Comparison of ENCODE assay signal across 7 cellular contexts in the genomic region with DNA sequence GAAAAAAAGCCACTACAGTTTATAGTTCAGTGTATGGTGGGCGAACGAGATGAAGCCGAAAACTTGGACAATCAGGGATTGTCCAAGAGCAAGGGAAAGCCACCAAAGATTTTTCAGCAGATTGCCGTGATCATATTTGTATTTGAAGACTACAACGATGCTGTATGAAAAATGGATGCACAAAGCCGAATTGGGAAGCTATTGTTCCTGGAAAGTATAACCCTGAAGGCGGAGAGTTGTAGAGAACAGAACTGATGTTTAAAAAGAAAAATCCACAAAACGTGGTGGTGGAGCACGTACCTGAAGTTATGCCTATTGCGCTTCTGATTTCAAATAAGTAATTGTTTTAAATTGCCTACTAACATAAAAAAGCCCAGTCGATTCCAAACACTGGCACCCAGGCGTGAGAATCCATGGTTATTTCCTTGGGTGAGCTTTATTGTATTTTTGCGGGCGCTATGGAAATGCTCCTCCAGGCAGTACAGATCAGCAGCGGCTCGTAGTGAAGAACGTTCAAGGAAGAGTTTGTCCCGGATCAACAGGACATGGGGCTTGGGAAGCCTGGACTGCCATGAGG. TPM values are rescaled to one million over a fixed set of nuclear protein-coding genes. Genes with fewer than 3 reads are reported as not detected.
DNase-seq lines count a peak whose midpoint lies in the region; ATAC-seq, FAIRE-seq and TF ChIP-seq lines count a peak whose summit lies in the region.

No MANE protein-coding gene starts in this region.

- H3K27me3 ChIP-seq in GM23338 (ENCODE audit: insufficient read depth): no peaks in the 10 kb centered on the region
- H3K27me3 ChIP-seq in NT2/D1 (ENCODE audit: insufficient read depth, insufficient read length): no peaks in the 10 kb centered on the region
- H3K27me3 ChIP-seq in small intestine (ENCODE audit: control insufficient read depth in 2 of 2, insufficient read depth in 2 of 2, low read length in 2 of 2): no peaks in the 10 kb centered on the region

- H3K9me3 ChIP-seq in NT2/D1 (ENCODE audit: insufficient read depth, low read length) (no peaks in the 10 kb centered on the region), small intestine (ENCODE audit: control insufficient read depth, low read depth) (no peaks in the 10 kb centered on the region)

- H3F3A ChIP-seq in GM23338 (replicated peaks; ENCODE audit: low read depth): no peaks in the 10 kb centered on the region

- peak overlapping the region; percentile 94 for H3K4me2 ChIP-seq in GM23338

- intact Hi-C loops in activated CD4-positive, alpha-beta T cell treated with anti-CD3 and anti-CD28 coated beads, Interleukin-2, amount 10 ng/mL, durations not matched to agents 24 days and 14 days (cut with micrococcal nuclease): loop anchor here (1.0 to 10.0 kb wide), 7 partner anchors 415 to 1907 kb away; partner anchors contain the start of genes AMACR, C5orf22, DROSHA and MTMR12

- peaks cover 19% of the 10 kb centered on the region; the same call in 2 of the 3 replicates for H3K4me1 Mint-ChIP-seq in GM23338
- peaks cover 22% of the 10 kb centered on the region for H3K4me1 Mint-ChIP-seq in activated CD4-positive, alpha-beta T cell treated with anti-CD3 and anti-CD28 coated beads, Interleukin-2, amount 10 ng/mL, durations not matched to agents 24 days and 14 days

- 2 to 7% (median 7%) methylated on average over 18 of the region's 18 CpGs for WGBS in small intestine, 3 donors

- no peak overlapping the region for H3K27ac Mint-ChIP-seq in GM23338
- no peak overlapping the region for H3K27ac Mint-ChIP-seq in activated CD4-positive, alpha-beta T cell treated with anti-CD3 and anti-CD28 coated beads, Interleukin-2, amount 10 ng/mL, durations not matched to agents 24 days and 14 days

- ATAC-seq in GM23338 (no peak), HG03175 (IDR thresholded peaks at IDR 0.05; ENCODE audit: unreplicated experiment) (no peak)

- DNase-seq in GM23338 (ENCODE audit: low spot score) (no peak), NT2/D1 (ENCODE audit: low read depth, low spot score) (no peak), fibroblast of pulmonary artery (ENCODE audit: low read depth) (no peak), small intestine (no peak), medulla oblongata (ENCODE audit: extremely low spot score) (no peak)
- DNase-seq in activated CD4-positive, alpha-beta T cell treated with anti-CD3 and anti-CD28 coated beads, Interleukin-2, amount 10 ng/mL, durations not matched to agents 24 days and 14 days: no peak

- no peak for FAIRE-seq in small intestine (lab: Jason Lieb, UNC)

- H3K27ac ChIP-seq in GM23338 (ENCODE audit: low read depth) (peak overlapping the region; percentile 95), small intestine (ENCODE audit: low read depth in 1 of 2, low read length in 1 of 2) (peak overlapping the region; percentile 79 to 97)

- H3K36me3 Mint-ChIP-seq in GM23338 (ENCODE audit: low read depth): peaks cover 36% of the 10 kb centered on the region
- H3K36me3 Mint-ChIP-seq in activated CD4-positive, alpha-beta T cell treated with anti-CD3 and anti-CD28 coated beads, Interleukin-2, amount 10 ng/mL, durations not matched to agents 24 days and 14 days (ENCODE audit: low read depth): peaks cover 13% of the 10 kb centered on the region

- H3K4me3 ChIP-seq in GM23338: peak overlapping the region; percentile 95
- peak overlapping the region; percentile 84 for H3K4me3 ChIP-seq in NT2/D1 (ENCODE audit: insufficient read length, low read depth)
- H3K4me3 ChIP-seq in fibroblast of pulmonary artery (replicated peaks; ENCODE audit: low read depth, low read length): peak overlapping the region; percentile 78
- peak overlapping the region; percentile 62 to 99 for H3K4me3 ChIP-seq in small intestine (ENCODE audit: low read depth in 1 of 2, low read length in 2 of 2)

- peak overlapping the region; percentile 91 for H3K9ac ChIP-seq in NT2/D1 (ENCODE audit: insufficient read length, low read depth)

- peaks cover 14% of the 10 kb centered on the region for H4K20me1 ChIP-seq in GM23338 (replicated peaks; ENCODE audit: insufficient read depth)

- H3K4me3 Mint-ChIP-seq in GM23338: no peak overlapping the region
- H3K4me3 Mint-ChIP-seq in activated CD4-positive, alpha-beta T cell treated with anti-CD3 and anti-CD28 coated beads, Interleukin-2, amount 10 ng/mL, durations not matched to agents 24 days and 14 days: no peak overlapping the region

- peaks cover 69% of the 10 kb centered on the region for H3K79me2 ChIP-seq in GM23338 (replicated peaks; ENCODE audit: insufficient read depth)

- TF ChIP-seq CTCF in GM23338 (conservative IDR thresholded peaks at IDR 0.05; ENCODE audit: low read depth in 2 of 2) (no peak), fibroblast of pulmonary artery (IDR thresholded peaks at IDR 0.05; ENCODE audit: low read length, missing control alignments) (no peak)

- no peaks in the 10 kb centered on the region; the same call in 1 of the 3 replicates for H3K9me3 Mint-ChIP-seq in GM23338
- H3K9me3 Mint-ChIP-seq in activated CD4-positive, alpha-beta T cell treated with anti-CD3 and anti-CD28 coated beads, Interleukin-2, amount 10 ng/mL, durations not matched to agents 24 days and 14 days: no peaks in the 10 kb centered on the region

- H3K9me2 ChIP-seq in GM23338 (ENCODE audit: insufficient read depth): no peaks in the 10 kb centered on the region

- peak overlapping the region; percentile 5; the same call in 1 of the 2 replicates for H2AFZ ChIP-seq in GM23338

- no peaks in the 10 kb centered on the region for H3K27me3 Mint-ChIP-seq in GM23338 (ENCODE audit: insufficient read depth, low read depth, poor library complexity)
- H3K27me3 Mint-ChIP-seq in activated CD4-positive, alpha-beta T cell treated with anti-CD3 and anti-CD28 coated beads, Interleukin-2, amount 10 ng/mL, durations not matched to agents 24 days and 14 days: no peaks in the 10 kb centered on the region

- H3K4me1 ChIP-seq in GM23338 (ENCODE audit: insufficient read depth) (peaks cover 22% of the 10 kb centered on the region), NT2/D1 (ENCODE audit: insufficient read depth, insufficient read length) (no peaks in the 10 kb centered on the region), small intestine (ENCODE audit: control insufficient read depth in 2 of 2, insufficient read depth in 1 of 2, low read depth in 1 of 2, low read length in 1 of 2) (peaks cover 0 to 5% of the 10 kb centered on the region in 2 donors)

- H3K36me3 ChIP-seq in GM23338 (ENCODE audit: insufficient read depth) (peaks cover 10% of the 10 kb centered on the region; the same call in 1 of the 2 replicates), NT2/D1 (ENCODE audit: insufficient read depth, insufficient read length, low read length) (peaks cover 13% of the 10 kb centered on the region), small intestine (ENCODE audit: control insufficient read depth in 2 of 2, insufficient read depth in 2 of 2, low read length in 2 of 2) (peaks cover 0 to 2% of the 10 kb centered on the region in 2 donors)

TF ChIP-seq in GM23338, 12 proteins besides CTCF, POLR2A, EP300 and RAD21:
- TF ChIP-seq EZH2 (IDR thresholded peaks at IDR 0.05; ENCODE audit: low read depth, unreplicated experiment): no peak
- TF ChIP-seq STAT1 (IDR thresholded peaks at IDR 0.05; ENCODE audit: unreplicated experiment): no peak
- no peak for TF ChIP-seq EZH2phosphoT487 (IDR thresholded peaks at IDR 0.05; ENCODE audit: unreplicated experiment)
- TF ChIP-seq ZNF114 (CRISPR knock-in tag; IDR thresholded peaks at IDR 0.05): no peak
- TF ChIP-seq, protein P1, sequence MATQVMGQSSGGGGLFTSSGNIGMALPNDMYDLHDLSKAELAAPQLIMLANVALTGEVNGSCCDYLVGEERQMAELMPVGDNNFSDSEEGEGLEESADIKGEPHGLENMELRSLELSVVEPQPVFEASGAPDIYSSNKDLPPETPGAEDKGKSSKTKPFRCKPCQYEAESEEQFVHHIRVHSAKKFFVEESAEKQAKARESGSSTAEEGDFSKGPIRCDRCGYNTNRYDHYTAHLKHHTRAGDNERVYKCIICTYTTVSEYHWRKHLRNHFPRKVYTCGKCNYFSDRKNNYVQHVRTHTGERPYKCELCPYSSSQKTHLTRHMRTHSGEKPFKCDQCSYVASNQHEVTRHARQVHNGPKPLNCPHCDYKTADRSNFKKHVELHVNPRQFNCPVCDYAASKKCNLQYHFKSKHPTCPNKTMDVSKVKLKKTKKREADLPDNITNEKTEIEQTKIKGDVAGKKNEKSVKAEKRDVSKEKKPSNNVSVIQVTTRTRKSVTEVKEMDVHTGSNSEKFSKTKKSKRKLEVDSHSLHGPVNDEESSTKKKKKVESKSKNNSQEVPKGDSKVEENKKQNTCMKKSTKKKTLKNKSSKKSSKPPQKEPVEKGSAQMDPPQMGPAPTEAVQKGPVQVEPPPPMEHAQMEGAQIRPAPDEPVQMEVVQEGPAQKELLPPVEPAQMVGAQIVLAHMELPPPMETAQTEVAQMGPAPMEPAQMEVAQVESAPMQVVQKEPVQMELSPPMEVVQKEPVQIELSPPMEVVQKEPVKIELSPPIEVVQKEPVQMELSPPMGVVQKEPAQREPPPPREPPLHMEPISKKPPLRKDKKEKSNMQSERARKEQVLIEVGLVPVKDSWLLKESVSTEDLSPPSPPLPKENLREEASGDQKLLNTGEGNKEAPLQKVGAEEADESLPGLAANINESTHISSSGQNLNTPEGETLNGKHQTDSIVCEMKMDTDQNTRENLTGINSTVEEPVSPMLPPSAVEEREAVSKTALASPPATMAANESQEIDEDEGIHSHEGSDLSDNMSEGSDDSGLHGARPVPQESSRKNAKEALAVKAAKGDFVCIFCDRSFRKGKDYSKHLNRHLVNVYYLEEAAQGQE (IDR thresholded peaks at IDR 0.05; ENCODE audit: unreplicated experiment): no peak
- TF ChIP-seq, protein P2, sequence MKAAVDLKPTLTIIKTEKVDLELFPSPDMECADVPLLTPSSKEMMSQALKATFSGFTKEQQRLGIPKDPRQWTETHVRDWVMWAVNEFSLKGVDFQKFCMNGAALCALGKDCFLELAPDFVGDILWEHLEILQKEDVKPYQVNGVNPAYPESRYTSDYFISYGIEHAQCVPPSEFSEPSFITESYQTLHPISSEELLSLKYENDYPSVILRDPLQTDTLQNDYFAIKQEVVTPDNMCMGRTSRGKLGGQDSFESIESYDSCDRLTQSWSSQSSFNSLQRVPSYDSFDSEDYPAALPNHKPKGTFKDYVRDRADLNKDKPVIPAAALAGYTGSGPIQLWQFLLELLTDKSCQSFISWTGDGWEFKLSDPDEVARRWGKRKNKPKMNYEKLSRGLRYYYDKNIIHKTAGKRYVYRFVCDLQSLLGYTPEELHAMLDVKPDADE (IDR thresholded peaks at IDR 0.05): no peak

RNA-seq across cellular contexts. Expression of gene TARS1, which starts 0.8 kb away (rescaled TPM):
- total RNA-seq in GM23338 (2014; rRNA removed; shearing (Covaris generic)): 468 and 473 TPM in 2 replicates
- polyA plus RNA-seq in GM23338 (2016; fragmentation: Nextera tagmentation; extraction: Ambion mirVana) (444 and 458 TPM in 2 replicates), small intestine (100 to 1,000 TPM in 1 of 3 donors, 10 to 100 TPM in 2; 85.7 to 133 (median 95.4) TPM)
- total RNA-seq in activated CD4-positive, alpha-beta T cell treated with anti-CD3 and anti-CD28 coated beads, Interleukin-2, amount 10 ng/mL, durations not matched to agents 24 days and 14 days: 190 and 195 TPM in 2 replicates
